Comparison of ENCODE assay signal across 11 cellular contexts in genomic region chr5:138490648-138491283, GRCh38. TPM values are rescaled to one million over a fixed set of nuclear protein-coding genes. Genes with fewer than 3 reads are reported as not detected.
DNase-seq lines count a peak whose midpoint lies in the region; ATAC-seq and TF ChIP-seq lines count a peak whose summit lies in the region.
"Had no signal": no experiment of that assay in that cellular context is flagged by ENCODE, and none has a peak within 500 bp of the region (broad histone marks: within the 10 kb centered on the region; RNA-seq: fewer than 3 reads in every experiment).

No MANE protein-coding gene starts in this region.

- H3K27ac ChIP-seq in RWPE1 (peak overlapping the region; percentile 82), tibial nerve (no peak overlapping the region)

- no peaks in the 10 kb centered on the region for H3K9me3 ChIP-seq in skeletal muscle satellite cell (replicated peaks; ENCODE audit: low read length)
- H3K9me3 ChIP-seq in tibial nerve, result no peaks in the 10 kb centered on the region

- no peak overlapping the region for H3K9ac ChIP-seq in skeletal muscle satellite cell (ENCODE audit: low read depth, low read length)

- no peaks in the 10 kb centered on the region for H3K27me3 ChIP-seq in skeletal muscle satellite cell (ENCODE audit: control insufficient read depth, insufficient read depth, low read length)
- peaks cover 0 to 13% of the 10 kb centered on the region in 2 donors for H3K27me3 ChIP-seq in tibial nerve

- H3K27ac Mint-ChIP-seq in activated CD4-positive, alpha-beta T cell treated with anti-CD3 and anti-CD28 coated beads, Interleukin-2, amount 10 ng/mL, durations not matched to agents 24 days and 14 days, result no peak overlapping the region

- H3K36me3 ChIP-seq in skeletal muscle satellite cell (ENCODE audit: insufficient read depth, low read length), result no peaks in the 10 kb centered on the region
- H3K36me3 ChIP-seq in tibial nerve, result no peaks in the 10 kb centered on the region

- peak overlapping the region; percentile 22 for H3K4me3 Mint-ChIP-seq in activated CD4-positive, alpha-beta T cell treated with anti-CD3 and anti-CD28 coated beads, Interleukin-2, amount 10 ng/mL, durations not matched to agents 24 days and 14 days

- TF ChIP-seq POLR2A in tibial nerve (IDR thresholded peaks at IDR 0.05), result no peak

- H3K4me1 Mint-ChIP-seq in activated CD4-positive, alpha-beta T cell treated with anti-CD3 and anti-CD28 coated beads, Interleukin-2, amount 10 ng/mL, durations not matched to agents 24 days and 14 days, result peaks cover 18% of the 10 kb centered on the region

- no peaks in the 10 kb centered on the region for H3K9me3 Mint-ChIP-seq in activated CD4-positive, alpha-beta T cell treated with anti-CD3 and anti-CD28 coated beads, Interleukin-2, amount 10 ng/mL, durations not matched to agents 24 days and 14 days

- CTCF ChIA-PET in RWPE1 (lab: Yijun Ruan, JAX), result interaction anchor here (0.5 to 1.2 kb wide), 4 partner anchors 13 to 109 kb away, joined by 3 to 6 read pairs (median 3); partner anchors contain the start of gene EGR1

- DNase-seq in activated CD4-positive, alpha-beta T cell treated with anti-CD3 and anti-CD28 coated beads, Interleukin-2, amount 10 ng/mL, durations not matched to agents 24 days and 14 days, result no peak
- DNase-seq in activated CD4-positive, alpha-beta T cell treated with anti-CD3 and anti-CD28 coated beads, Interleukin-2, amount 50 U/mL, for 4 hours, result no peak
- DNase-seq in RWPE1 (ENCODE audit: low spot score) (no peak), NCI-H510A (lab: John Stamatoyannopoulos, UW) (no peak), tibial nerve (ENCODE audit: low spot score in 2 of 2) (no peak), HuH-7.5 (ENCODE audit: low spot score) (no peak)
- DNase-seq: cerebellar nuclear complex; GDM1; stimulated activated CD4-positive, alpha-beta T cell treated with anti-CD3 and anti-CD28 coated beads, Interleukin-4, amount 100 ng/mL, for 4 hours had no signal

- H3K4me1 ChIP-seq in skeletal muscle satellite cell (ENCODE audit: control insufficient read depth, insufficient read depth, low read length) (peaks cover 51% of the 10 kb centered on the region), tibial nerve (peaks cover 0 to 23% (median 15%) of the 10 kb centered on the region in 4 donors)

- H3K27me3 Mint-ChIP-seq in activated CD4-positive, alpha-beta T cell treated with anti-CD3 and anti-CD28 coated beads, Interleukin-2, amount 10 ng/mL, durations not matched to agents 24 days and 14 days, result peaks cover 30% of the 10 kb centered on the region

- peak; percentile 5 for ATAC-seq in esophagus mucosa

- no peaks in the 10 kb centered on the region for H3K36me3 Mint-ChIP-seq in activated CD4-positive, alpha-beta T cell treated with anti-CD3 and anti-CD28 coated beads, Interleukin-2, amount 10 ng/mL, durations not matched to agents 24 days and 14 days (ENCODE audit: low read depth)

- H3K4me3 ChIP-seq in skeletal muscle satellite cell (ENCODE audit: low read length) (peak overlapping the region; percentile 78), tibial nerve (no peak overlapping the region)

- intact Hi-C loops in activated CD4-positive, alpha-beta T cell treated with anti-CD3 and anti-CD28 coated beads, Interleukin-2, amount 10 ng/mL, durations not matched to agents 24 days and 14 days (cut with micrococcal nuclease), result no loop called here

- POLR2A ChIA-PET in RWPE1 (lab: Yijun Ruan, JAX; ENCODE audit: low non-redundant PET), result interaction anchor here (1.1 kb wide), 1 partner anchor 52 kb away, joined by 3 read pairs; the partner anchor contains the start of gene ETF1

- TF ChIP-seq CTCF in RWPE1 (conservative IDR thresholded peaks at IDR 0.05; ENCODE audit: low read depth), result no peak
- no peak for TF ChIP-seq CTCF in tibial nerve (IDR thresholded peaks at IDR 0.05)

- 81 to 86% methylated on average over 11 to 12 of the region's 12 CpGs for WGBS in tibial nerve, 2 donors

- H3K4me2 ChIP-seq in skeletal muscle satellite cell (ENCODE audit: low read length), result peak overlapping the region; percentile 99

- no peak for TF ChIP-seq EP300 in tibial nerve (IDR thresholded peaks at IDR 0.05)

RNA-seq across cellular contexts. Expression of gene EGR1, which starts 25.5 kb away (rescaled TPM):
- total RNA-seq in activated CD4-positive, alpha-beta T cell treated with anti-CD3 and anti-CD28 coated beads, Interleukin-2, amount 10 ng/mL, durations not matched to agents 24 days and 14 days, result 53.4 and 54.6 TPM in 2 replicates
- 35.1 TPM for total RNA-seq in esophagus mucosa
- 3.8 and 7.9 TPM in 2 replicates for total RNA-seq in skeletal muscle satellite cell (2012; rRNA removed)
- total RNA-seq in tibial nerve, result 10 to 100 TPM in 2 of 4 donors, 1 to 10 TPM in 2; 3.1 to 14.1 (median 8.8) TPM

RNA-seq across cellular contexts. Expression of gene REEP2, which starts 51.9 kb away (rescaled TPM):
- 3.5 and 4.6 TPM in 2 replicates for total RNA-seq in activated CD4-positive, alpha-beta T cell treated with anti-CD3 and anti-CD28 coated beads, Interleukin-2, amount 10 ng/mL, durations not matched to agents 24 days and 14 days
- total RNA-seq in esophagus mucosa (0.36 TPM), tibial nerve (1 to 10 TPM; 5.7 to 8.1 (median 7.5) TPM)
- 2.4 and 3.3 TPM in 2 replicates for total RNA-seq in skeletal muscle satellite cell (2012; rRNA removed)

RNA-seq across cellular contexts. Expression of gene ETF1, which starts 52.3 kb away (rescaled TPM):
- 200 and 205 TPM in 2 replicates for total RNA-seq in activated CD4-positive, alpha-beta T cell treated with anti-CD3 and anti-CD28 coated beads, Interleukin-2, amount 10 ng/mL, durations not matched to agents 24 days and 14 days
- 125 TPM for total RNA-seq in esophagus mucosa
- total RNA-seq in skeletal muscle satellite cell (2012; rRNA removed), result 137 and 170 TPM in 2 replicates
- 10 to 100 TPM; 48.4 to 80.1 (median 58.6) TPM for total RNA-seq in tibial nerve
